In genomic region chr9:98118640-98119601, GRCh38 we compare ENCODE assay signal across 8 cellular contexts. TPM values are rescaled to one million over a fixed set of nuclear protein-coding genes. Genes with fewer than 3 reads are reported as not detected.
A peak's percentile ranks its signal among the peaks of the same experiment; 100 is the strongest.
DNase-seq lines count a peak whose midpoint lies in the region; ATAC-seq, FAIRE-seq and TF ChIP-seq lines count a peak whose summit lies in the region.

Gene TRIM14, minus strand, starts transcription at chr9:98119222. Its CDS starts 34 bp downstream, at chr9:98119188.

- H3K27me3 Mint-ChIP-seq in CD8-positive, alpha-beta T cell (ENCODE audit: low read depth), result no peaks in the 10 kb centered on the region
- H3K27me3 Mint-ChIP-seq in glutamatergic neuron (ENCODE audit: unreplicated experiment), result peaks cover 3% of the 10 kb centered on the region

- POLR2A ChIA-PET in CD8-positive, alpha-beta T cell (lab: Charles Lee), result interaction anchor here (1.0 to 3.7 kb wide), 13 partner anchors 10 to 137 kb away, joined by 3 to 37 read pairs (median 10); partner anchors contain the start of genes CORO2A, NANS and TBC1D2

- peaks cover 54% of the 10 kb centered on the region for H3K4me1 Mint-ChIP-seq in CD8-positive, alpha-beta T cell (ENCODE audit: low read depth)
- peaks cover 2% of the 10 kb centered on the region for H3K4me1 Mint-ChIP-seq in glutamatergic neuron (ENCODE audit: low read depth, unreplicated experiment)

- no peak for TF ChIP-seq CTCF in CD8-positive, alpha-beta T cell (IDR thresholded peaks at IDR 0.05)
- peak; percentile 66 for TF ChIP-seq CTCF in RWPE2 (IDR thresholded peaks at IDR 0.05; ENCODE audit: poor library complexity, severe bottlenecking)
- TF ChIP-seq CTCF in glutamatergic neuron (IDR thresholded peaks at IDR 0.05; ENCODE audit: partially characterized antibody, unreplicated experiment), result no peak
- no peak for TF ChIP-seq CTCF in pancreas (IDR thresholded peaks at IDR 0.05)

- H3K4me3 Mint-ChIP-seq in CD8-positive, alpha-beta T cell, result peak within 1 kb of the TSS; percentile 86
- peak within 1 kb of the TSS; percentile 76 for H3K4me3 Mint-ChIP-seq in glutamatergic neuron (ENCODE audit: unreplicated experiment)

- H3K4me1 ChIP-seq in CD8-positive, alpha-beta T cell (ENCODE audit: insufficient read depth, low read length), result peaks cover 48% of the 10 kb centered on the region
- peaks cover 18% of the 10 kb centered on the region for H3K4me1 ChIP-seq in RWPE2 (ENCODE audit: insufficient read depth, poor library complexity, severe bottlenecking)
- H3K4me1 ChIP-seq in pancreas, result no peaks in the 10 kb centered on the region
- H3K4me1 ChIP-seq in aorta (ENCODE audit: control insufficient read depth in 1 of 2, insufficient read depth in 2 of 2, low read length in 2 of 2), result no peaks in the 10 kb centered on the region

- peaks cover 23% of the 10 kb centered on the region for H3K36me3 Mint-ChIP-seq in CD8-positive, alpha-beta T cell
- H3K36me3 Mint-ChIP-seq in glutamatergic neuron (ENCODE audit: unreplicated experiment), result no peaks in the 10 kb centered on the region

- intact Hi-C loops in CD8-positive, alpha-beta T cell (cut with DNase I, micrococcal nuclease), result loop anchor here (1.0 to 5.0 kb wide), 12 partner anchors 11 to 144 kb away; partner anchors contain the start of genes CORO2A (in 2 of the 2), ANP32B (in 1 of the 2), NANS (in 1 of the 2) and TBC1D2 (in 1 of the 2)
- intact Hi-C loops in pancreas (cut with DNase I) (no loop called here), aorta (cut with DNase I) (loop anchor here in 1 of 2 donors (10.0 kb wide), 1 partner anchor 76 kb away; the partner anchor contains the start of gene CORO2A)

- peak in 6 of 7 experiments; percentile 31 to 72 (median 52) for DNase-seq in CD8-positive, alpha-beta T cell
- DNase-seq in HS-27A (ENCODE audit: low read depth), result peak; percentile 27
- DNase-seq in RWPE2 (ENCODE audit: low spot score), result peak; percentile 80
- DNase-seq in activated naive CD4-positive, alpha-beta T cell (lab: John Stamatoyannopoulos, UW), result peak in 3 of 4 experiments; percentile 32 to 42 (median 35)
- DNase-seq in glutamatergic neuron, result peak; percentile 60
- DNase-seq in pancreas, result peak in 5 of 6 donors; percentile 26 to 82 (median 57)
- peak; percentile 84 to 85 for DNase-seq in aorta

- CTCF ChIA-PET in CD8-positive, alpha-beta T cell (lab: Charles Lee), result interaction anchor here (0.6 to 2.6 kb wide), 20 partner anchors 7 to 144 kb away, joined by 3 to 29 read pairs (median 6); partner anchors contain the start of genes CORO2A, NANS and TBC1D2

- H3K9me3 ChIP-seq in CD8-positive, alpha-beta T cell (ENCODE audit: low read length), result no peaks in the 10 kb centered on the region
- H3K9me3 ChIP-seq in RWPE2 (ENCODE audit: severe bottlenecking) (no peaks in the 10 kb centered on the region), pancreas (no peaks in the 10 kb centered on the region), aorta (ENCODE audit: control insufficient read depth, low read length) (no peaks in the 10 kb centered on the region)

- 4% methylated on average over 65 to 71 of the region's 71 CpGs for whole genome bisulfite sequencing in pancreas, 2 donors
- WGBS in aorta, 2 donors, result 8% methylated on average over 70 to 71 of the region's 71 CpGs

- H3K27me3 ChIP-seq in CD8-positive, alpha-beta T cell (ENCODE audit: insufficient read depth, low read length), result no peaks in the 10 kb centered on the region
- H3K27me3 ChIP-seq in RWPE2 (ENCODE audit: insufficient read depth, poor library complexity, severe bottlenecking) (no peaks in the 10 kb centered on the region), pancreas (no peaks in the 10 kb centered on the region), aorta (ENCODE audit: control insufficient read depth in 1 of 2, insufficient read depth in 2 of 2, low read length in 1 of 2) (no peaks in the 10 kb centered on the region)

- FAIRE-seq in pancreas (lab: Jason Lieb, UNC), result no peak

- ATAC-seq in CD8-positive, alpha-beta T cell, result peak; percentile 51
- ATAC-seq in GM19397 (IDR thresholded peaks at IDR 0.05; ENCODE audit: unreplicated experiment), result peak; percentile 62
- ATAC-seq in RWPE2 (ENCODE audit: low read depth), result peak; percentile 82
- ATAC-seq in pancreas, result peak; percentile 71 to 85 (median 82)
- ATAC-seq in aorta (ENCODE audit: low FRiP score), result peak; percentile 71

- peak within 1 kb of the TSS; percentile 56 for H3K4me3 ChIP-seq in CD8-positive, alpha-beta T cell (ENCODE audit: low read depth, low read length)
- H3K4me3 ChIP-seq in RWPE2 (ENCODE audit: severe bottlenecking) (peak within 1 kb of the TSS; percentile 60), pancreas (peak within 1 kb of the TSS; percentile 59 to 76 (median 68)), aorta (ENCODE audit: low read length in 2 of 2) (peak within 1 kb of the TSS; percentile 33 to 45)

- peak within 1 kb of the TSS; percentile 97 for H3K27ac Mint-ChIP-seq in CD8-positive, alpha-beta T cell
- no peak within 1 kb of the TSS for H3K27ac Mint-ChIP-seq in glutamatergic neuron (ENCODE audit: unreplicated experiment)

- H3K27ac ChIP-seq in CD8-positive, alpha-beta T cell (ENCODE audit: low read depth, low read length), result peak within 1 kb of the TSS; percentile 71
- peak within 1 kb of the TSS; percentile 53 for H3K27ac ChIP-seq in RWPE2 (ENCODE audit: poor library complexity, severe bottlenecking)
- peak within 1 kb of the TSS; percentile 27 to 68 (median 46) for H3K27ac ChIP-seq in pancreas
- H3K27ac ChIP-seq in aorta (ENCODE audit: low read depth in 1 of 2, low read length in 2 of 2), result no peak within 1 kb of the TSS

- H3K36me3 ChIP-seq in CD8-positive, alpha-beta T cell (ENCODE audit: insufficient read depth, low read length), result no peaks in the 10 kb centered on the region
- H3K36me3 ChIP-seq in RWPE2 (ENCODE audit: low read depth) (peaks cover 22% of the 10 kb centered on the region), pancreas (no peaks in the 10 kb centered on the region), aorta (ENCODE audit: control insufficient read depth in 1 of 2, insufficient read depth in 2 of 2, low read length in 1 of 2) (no peaks in the 10 kb centered on the region)

- H3K9me3 Mint-ChIP-seq in CD8-positive, alpha-beta T cell, result no peaks in the 10 kb centered on the region
- H3K9me3 Mint-ChIP-seq in glutamatergic neuron (ENCODE audit: unreplicated experiment), result no peaks in the 10 kb centered on the region

RNA-seq across cellular contexts. Expression of gene TRIM14, which starts in this region (rescaled TPM):
- 10 to 100 TPM; 22.6 to 23.5 TPM for total RNA-seq in CD8-positive, alpha-beta T cell
- 0.71 TPM for total RNA-seq in glutamatergic neuron (ENCODE audit: unreplicated experiment)
- 10 to 100 TPM in 1 of 6 donors, 1 to 10 TPM in 5; 1.3 to 10.4 (median 3.2) TPM for total RNA-seq in pancreas
- 1 to 10 TPM; 1.2 to 1.7 TPM for polyA plus RNA-seq in pancreas
- total RNA-seq in aorta, result 10 to 100 TPM in 1 of 2 donors, 1 to 10 TPM in 1; 8.5 to 17.6 TPM
- polyA plus RNA-seq in aorta, result 1 to 10 TPM; 1.5 to 5.6 TPM

Comparison
In these comparisons a context has a peak if more than half of its experiments do, and no peak if none do; other contexts are left out.
1. Peak in DNase-seq in glutamatergic neuron; RNA of the gene not detected or under 1 TPM.
2. DNase-seq: peak in every context shown above with its lines; median percentile 84 in aorta; 80 in RWPE2; 60 in glutamatergic neuron; 57 in pancreas; 52 in CD8-positive, alpha-beta T cell; 35 in activated naive CD4-positive, alpha-beta T cell; 27 in HS-27A.
3. H3K27ac ChIP-seq: peak in CD8-positive, alpha-beta T cell (single experiment), RWPE2 (single experiment) and pancreas (4 of 4); none in aorta (0 of 2).
4. intact Hi-C loops: an anchor here in CD8-positive, alpha-beta T cell (1.0 to 5.0 kb wide); none called in pancreas.
5. Peak in every context shown above with its lines, with median percentiles within 50 percentile points of each other: ATAC-seq and H3K4me3 ChIP-seq.